ENCODE assay signal across 22 cellular contexts in genomic region chr2:177970670-177971454, GRCh38.
DNase-seq lines count a peak whose midpoint lies in the region; ATAC-seq, FAIRE-seq and TF ChIP-seq lines count a peak whose summit lies in the region.
"Had no signal": no experiment of that assay in that cellular context is flagged by ENCODE, and none has a peak within 500 bp of the region (broad histone marks: within the 10 kb centered on the region; RNA-seq: fewer than 3 reads in every experiment).

No MANE protein-coding gene starts in this region.

- no peak for FAIRE-seq in A549 (lab: Jason Lieb, UNC)
- FAIRE-seq: G401.6, GM12892 had no signal

- no peak for TF ChIP-seq RAD21 in A549 (conservative IDR thresholded peaks at IDR 0.05 in 1 of 2, IDR thresholded peaks at IDR 0.05 in 1 of 2)

- TF ChIP-seq CTCF in A549 (IDR thresholded peaks at IDR 0.05), result no peak
- no peak for TF ChIP-seq CTCF in WTC11 (IDR thresholded peaks at IDR 0.05)
- TF ChIP-seq CTCF in foreskin keratinocyte (conservative IDR thresholded peaks at IDR 0.05), result no peak
- no peak for TF ChIP-seq CTCF in right lobe of liver (IDR thresholded peaks at IDR 0.05)

- CTCF ChIA-PET in A549 (lab: Yijun Ruan, JAX) (interaction anchor here (0.5 to 1.4 kb wide), 4 partner anchors 11 to 522 kb away, joined by 3 to 5 read pairs (median 3); no protein-coding TSS in a partner anchor), WTC11 (lab: Charles Lee) (no interaction called here)

- intact Hi-C loops in right lobe of liver (cut with DNase I), result no loop called here

- H3K4me3 Mint-ChIP-seq in WTC11, result no peak overlapping the region
- H3K4me3 Mint-ChIP-seq: CD4-positive, alpha-beta T cell had no signal

- 45% methylated on average over 3 of the region's 3 CpGs for WGBS in A549 (ENCODE audit: missing lambda C conversion rate)
- WGBS in right lobe of liver (ENCODE audit: insufficient coverage, low coverage, low lambda C conversion rate, missing lambda C conversion rate), result 72% methylated on average over 3 of the region's 3 CpGs

- peak overlapping the region; percentile 34 for H3K4me2 ChIP-seq in A549
- H3K4me2 ChIP-seq: BLaER1, PC-9 had no signal

- no peaks in the 10 kb centered on the region for H3K36me3 ChIP-seq in right lobe of liver
- H3K36me3 ChIP-seq: BLaER1, SJCRH30 had no signal

- no peaks in the 10 kb centered on the region for H3K4me1 Mint-ChIP-seq in WTC11

- H3K9me3 ChIP-seq in A549, result no peaks in the 10 kb centered on the region
- no peaks in the 10 kb centered on the region for H3K9me3 ChIP-seq in right lobe of liver
- H3K9me3 ChIP-seq: BLaER1, SJCRH30 had no signal

- H3K9me3 Mint-ChIP-seq in WTC11, result no peaks in the 10 kb centered on the region
- H3K9me3 Mint-ChIP-seq: CD4-positive, alpha-beta T cell had no signal

- POLR2A ChIA-PET in A549 (lab: Yijun Ruan, JAX) (no interaction called here), WTC11 (lab: Charles Lee) (no interaction called here)

- TF ChIP-seq EP300 in A549 (IDR thresholded peaks at IDR 0.05), result no peak

- DNase-seq in A549 (ENCODE audit: low read depth in 1 of 2, low spot score in 1 of 2) (no peak), WTC11 (ENCODE audit: low spot score) (no peak), foreskin keratinocyte (peak in 1 of 2 donors; percentile 35), right lobe of liver (no peak), ureter (ENCODE audit: low spot score) (no peak), CD1c-positive myeloid dendritic cell (ENCODE audit: extremely low spot score) (no peak)
- DNase-seq: CD4-positive, alpha-beta T cell; DMS53; Kasumi-1; NCI-H2029 treated with DMSO at 0.1 percent for 48 hours; NCI-H2227 treated with DMSO at 0.1 percent for 48 hours; NCI-H526 treated with DMSO at 0.1 percent for 48 hours; PC-9; SJCRH30 had no signal

- H3K4me3 ChIP-seq in A549 (no peak overlapping the region), right lobe of liver (no peak overlapping the region)
- H3K4me3 ChIP-seq: BLaER1, PC-9, SJCRH30 had no signal

- H3K4me1 ChIP-seq in A549 (0 out of 3 replicates have a peak, but pooled peaks cover 6% of the 10 kb centered on the region), foreskin keratinocyte (no peaks in the 10 kb centered on the region), right lobe of liver (peaks cover 0 to 13% (median 4%) of the 10 kb centered on the region in 4 donors)
- H3K4me1 ChIP-seq: BLaER1, SJCRH30 had no signal

- ATAC-seq in A549, result peak in 1 of 2 experiments; percentile 50; a peak in 2 of 6 replicates
- no peak for ATAC-seq in WTC11
- peak; percentile 38 for ATAC-seq in foreskin keratinocyte
- ATAC-seq in right lobe of liver, result peak; percentile 89 to 98 (median 95)
- no peak for ATAC-seq in GM18505 (IDR thresholded peaks at IDR 0.05; ENCODE audit: unreplicated experiment)
- ATAC-seq in GM18907 (IDR thresholded peaks at IDR 0.05; ENCODE audit: unreplicated experiment), result no peak
- ATAC-seq: HCT116, Right ventricle myocardium inferior, SK-N-SH treated with all-trans-retinoic acid at 6 μM for 48 hours had no signal

- H3K27me3 Mint-ChIP-seq in WTC11 (ENCODE audit: low read depth), result no peaks in the 10 kb centered on the region

- H3K27ac Mint-ChIP-seq in WTC11, result no peak overlapping the region
- H3K27ac Mint-ChIP-seq: CD4-positive, alpha-beta T cell had no signal

- H3K36me3 Mint-ChIP-seq in WTC11, result no peaks in the 10 kb centered on the region

- H3K27ac ChIP-seq in A549 (no peak overlapping the region), foreskin keratinocyte (no peak overlapping the region), right lobe of liver (peak overlapping the region in 2 of 3 donors; percentile 0 to 70)
- H3K27ac ChIP-seq: BLaER1, PC-9, SJCRH30 had no signal

- H3K27me3 ChIP-seq in foreskin keratinocyte (no peaks in the 10 kb centered on the region), right lobe of liver (no peaks in the 10 kb centered on the region)
- H3K27me3 ChIP-seq: BLaER1, SJCRH30 had no signal

- TF ChIP-seq POLR2A in A549 (IDR thresholded peaks at IDR 0.05; ENCODE audit: low read length) (no peak), right lobe of liver (IDR thresholded peaks at IDR 0.05) (no peak), GM18505 (IDR thresholded peaks at IDR 0.05; ENCODE audit: borderline replicate concordance, extremely low read depth, insufficient read depth, insufficient read length) (no peak)

TF ChIP-seq in A549, 52 proteins besides CTCF, POLR2A, EP300 and RAD21:
- TF ChIP-seq GATA3 (IDR thresholded peaks at IDR 0.05; ENCODE audit: borderline replicate concordance) (no peak), CHD4 (IDR thresholded peaks at IDR 0.05; ENCODE audit: borderline replicate concordance) (no peak), KDM1A (IDR thresholded peaks at IDR 0.05; ENCODE audit: low read depth) (no peak), TFCP2L1 (CRISPR knock-in tag; IDR thresholded peaks at IDR 0.05) (no peak), JUN (IDR thresholded peaks at IDR 0.05) (no peak)

TF ChIP-seq in WTC11, 78 proteins besides CTCF, POLR2A, EP300 and RAD21:
- TF ChIP-seq GABPB1 (CRISPR knock-in tag; IDR thresholded peaks at IDR 0.05), result peak; percentile 57; the same call in 1 of the 2 replicates
- TF ChIP-seq TCF7 (CRISPR knock-in tag; IDR thresholded peaks at IDR 0.05; ENCODE audit: low read depth), result no peak
- no peak for TF ChIP-seq ELF4 (CRISPR knock-in tag; IDR thresholded peaks at IDR 0.05; ENCODE audit: low read depth)

Comparison
In these comparisons a context has a peak if more than half of its experiments do, and no peak if none do; other contexts are left out.
1. ATAC-seq: peak in foreskin keratinocyte (single experiment) and right lobe of liver (4 of 4); none in WTC11 (single experiment), GM18505 (single experiment) and GM18907 (single experiment).
2. H3K27ac ChIP-seq: peak in right lobe of liver (2 of 3); none in A549 (0 of 2) and foreskin keratinocyte (single experiment).